11 cellular contexts compared by ENCODE assay signal in the genomic region with DNA sequence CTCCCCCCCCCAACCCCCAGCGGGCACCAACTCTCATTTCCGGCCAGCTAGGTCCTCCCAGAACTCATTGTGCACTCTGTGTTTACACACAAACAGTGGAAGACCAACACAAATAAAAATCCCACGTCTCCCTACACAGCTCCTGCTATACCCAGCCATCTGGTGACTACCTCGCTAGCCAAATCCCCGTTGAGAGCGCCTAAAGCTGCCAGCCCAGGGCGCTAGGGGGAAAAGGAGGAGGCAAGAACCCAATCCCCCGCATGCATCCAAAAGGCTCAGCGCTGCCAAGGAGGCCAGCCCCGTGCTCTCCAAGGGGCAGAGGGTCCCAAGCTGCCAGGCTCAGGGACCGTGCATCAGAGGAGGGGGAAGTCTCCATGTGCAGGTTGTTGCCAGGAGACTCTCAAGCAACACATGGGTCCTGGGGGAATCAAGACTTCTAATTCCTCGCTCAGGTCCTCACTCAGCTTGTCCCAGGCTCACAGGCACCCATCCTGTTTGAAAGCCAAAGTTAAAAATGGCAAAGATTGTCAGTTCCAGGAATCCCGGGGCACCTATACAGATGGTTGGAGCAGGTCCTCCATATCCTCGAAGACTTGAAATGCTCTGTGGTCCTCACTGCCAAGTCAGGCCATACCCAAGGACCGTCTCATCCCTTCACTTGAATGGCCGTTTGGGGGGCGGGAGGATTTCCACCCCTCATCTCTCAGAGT. TPM values are rescaled to one million over a fixed set of nuclear protein-coding genes. Genes with fewer than 3 reads are reported as not detected.
A peak's percentile ranks its signal among the peaks of the same experiment; 100 is the strongest.
DNase-seq lines count a peak whose midpoint lies in the region; ATAC-seq lines count a peak whose summit lies in the region.
"Had no signal": no experiment of that assay in that cellular context is flagged by ENCODE, and none has a peak within 500 bp of the region (broad histone marks: within the 10 kb centered on the region; RNA-seq: fewer than 3 reads in every experiment).

No MANE protein-coding gene starts in this region.

- WGBS in mesodermal cell (ENCODE audit: insufficient coverage in 2 of 2), 2 experiments = 32 to 62% methylated on average over 10 to 12 of the region's 17 CpGs

- CTCF ChIA-PET in CD8-positive, alpha-beta memory T cell (lab: Charles Lee) = no interaction called here
- CTCF ChIA-PET in activated CD4-positive, alpha-beta T cell treated with anti-CD3 and anti-CD28 coated beads for 36 hours (lab: Charles Lee) = interaction anchor here (0.7 kb wide), 1 partner anchor 1616 kb away, joined by 4 read pairs; no protein-coding TSS in a partner anchor

- H3K9me3 Mint-ChIP-seq in CD8-positive, alpha-beta memory T cell = peaks cover 3 to 12% (median 8%) of the 10 kb centered on the region in 5 donors
- no peaks in the 10 kb centered on the region for H3K9me3 Mint-ChIP-seq in activated CD4-positive, alpha-beta T cell treated with anti-CD3 and anti-CD28 coated beads for 36 hours (ENCODE audit: low read depth)

- no peaks in the 10 kb centered on the region for H3K36me3 Mint-ChIP-seq in CD8-positive, alpha-beta memory T cell
- no peaks in the 10 kb centered on the region for H3K36me3 Mint-ChIP-seq in activated CD4-positive, alpha-beta T cell treated with anti-CD3 and anti-CD28 coated beads for 36 hours (ENCODE audit: low read depth)

- DNase-seq in DMS 273 treated with DMSO at 0.1 percent for 48 hours (lab: John Stamatoyannopoulos, UW) = peak; percentile 51
- DNase-seq in NCI-H82 (lab: John Stamatoyannopoulos, UW) = peak; percentile 92
- no peak for DNase-seq in activated T-cell treated with anti-CD3 and anti-CD28 coated beads, Interleukin-2, amount 50 U/mL, for 1 hour
- no peak for DNase-seq in CD8-positive, alpha-beta memory T cell
- no peak for DNase-seq in activated CD4-positive, alpha-beta T cell treated with anti-CD3 and anti-CD28 coated beads for 36 hours
- no peak for DNase-seq in stimulated activated CD4-positive, alpha-beta T cell treated with anti-CD3 and anti-CD28 coated beads, Interleukin-12 subunit alpha, Interleukin-12 subunit beta, amount 100 ng/mL, for 4 hours
- DNase-seq: Right ventricle myocardium superior had no signal

- H3K27ac ChIP-seq in HUES48 (ENCODE audit: low read depth, low read length) = no peak overlapping the region
- no peak overlapping the region for H3K27ac ChIP-seq in mesodermal cell (ENCODE audit: low read depth, low read length, severe bottlenecking)
- no peak overlapping the region for H3K27ac ChIP-seq in CD8-positive, alpha-beta memory T cell (ENCODE audit: low read depth, low read length)
- H3K27ac ChIP-seq: BLaER1, KMS-11 had no signal

- no peak for ATAC-seq in activated CD4-positive, alpha-beta T cell treated with anti-CD3 and anti-CD28 coated beads for 36 hours

- H3K36me3 ChIP-seq in HUES48 (ENCODE audit: control insufficient read depth, insufficient read depth, low read length) (no peaks in the 10 kb centered on the region), mesodermal cell (ENCODE audit: control insufficient read depth, insufficient read depth, low read length) (no peaks in the 10 kb centered on the region)
- no peaks in the 10 kb centered on the region for H3K36me3 ChIP-seq in CD8-positive, alpha-beta memory T cell (ENCODE audit: insufficient read depth, low read length)
- H3K36me3 ChIP-seq: BLaER1 had no signal

- no peak overlapping the region for H3K27ac Mint-ChIP-seq in CD8-positive, alpha-beta memory T cell
- no peak overlapping the region for H3K27ac Mint-ChIP-seq in activated CD4-positive, alpha-beta T cell treated with anti-CD3 and anti-CD28 coated beads for 36 hours

- H3K4me3 ChIP-seq in HUES48 (ENCODE audit: low read depth, low read length) (peak overlapping the region; percentile 61; the same call in 1 of the 2 replicates), mesodermal cell (ENCODE audit: extremely low read depth, insufficient read depth, low read length, poor library complexity, severe bottlenecking) (peak overlapping the region; percentile 51)
- no peak overlapping the region for H3K4me3 ChIP-seq in CD8-positive, alpha-beta memory T cell (ENCODE audit: low read length)

- peaks cover 0 to 2% (median 0%) of the 10 kb centered on the region in 3 donors for H3K4me1 Mint-ChIP-seq in CD8-positive, alpha-beta memory T cell
- no peaks in the 10 kb centered on the region for H3K4me1 Mint-ChIP-seq in activated CD4-positive, alpha-beta T cell treated with anti-CD3 and anti-CD28 coated beads for 36 hours

- peaks cover 19% of the 10 kb centered on the region for H3K4me1 ChIP-seq in HUES48 (ENCODE audit: control insufficient read depth, insufficient read depth, low read length)
- H3K4me1 ChIP-seq in mesodermal cell (ENCODE audit: control insufficient read depth, insufficient read depth, low read length, poor library complexity, severe bottlenecking) = peaks cover 8% of the 10 kb centered on the region
- H3K4me1 ChIP-seq in CD8-positive, alpha-beta memory T cell (ENCODE audit: insufficient read depth, low read length) = no peaks in the 10 kb centered on the region

- H3K27me3 ChIP-seq in HUES48 (ENCODE audit: control insufficient read depth, insufficient read depth, low read length) = peaks cover 47% of the 10 kb centered on the region
- H3K27me3 ChIP-seq in CD8-positive, alpha-beta memory T cell (ENCODE audit: insufficient read depth, low read length, poor library complexity, severe bottlenecking) = peaks cover 9% of the 10 kb centered on the region

- no peaks in the 10 kb centered on the region for H3K9me3 ChIP-seq in HUES48 (ENCODE audit: control insufficient read depth, insufficient read depth, low read length)
- no peaks in the 10 kb centered on the region for H3K9me3 ChIP-seq in mesodermal cell (ENCODE audit: control insufficient read depth, low read length)
- H3K9me3 ChIP-seq in CD8-positive, alpha-beta memory T cell (ENCODE audit: low read length) = no peaks in the 10 kb centered on the region
- H3K9me3 ChIP-seq: BLaER1 had no signal

- H3K9ac ChIP-seq in HUES48 (ENCODE audit: low read depth, low read length) = no peak overlapping the region
- H3K9ac ChIP-seq: BLaER1, KMS-11 had no signal

- peaks cover 22 to 41% of the 10 kb centered on the region in 2 donors for H3K27me3 Mint-ChIP-seq in CD8-positive, alpha-beta memory T cell
- H3K27me3 Mint-ChIP-seq in activated CD4-positive, alpha-beta T cell treated with anti-CD3 and anti-CD28 coated beads for 36 hours = peaks cover 24% of the 10 kb centered on the region

- H3K4me3 Mint-ChIP-seq in CD8-positive, alpha-beta memory T cell = no peak overlapping the region
- no peak overlapping the region for H3K4me3 Mint-ChIP-seq in activated CD4-positive, alpha-beta T cell treated with anti-CD3 and anti-CD28 coated beads for 36 hours

- POLR2A ChIA-PET in CD8-positive, alpha-beta memory T cell (lab: Charles Lee) = no interaction called here
- POLR2A ChIA-PET in activated CD4-positive, alpha-beta T cell treated with anti-CD3 and anti-CD28 coated beads for 36 hours (lab: Charles Lee) = no interaction called here

- intact Hi-C loops in activated CD4-positive, alpha-beta T cell treated with anti-CD3 and anti-CD28 coated beads for 36 hours (cut with DNase I, micrococcal nuclease) = no loop called here

RNA-seq across cellular contexts. Expression of gene ASTN2, which starts 2.7 kb away (rescaled TPM):
- polyA plus RNA-seq in mesodermal cell (2013, experiment 1 of 2) = 19.8 TPM
- 15.5 TPM for polyA plus RNA-seq in mesodermal cell (2013, experiment 2 of 2)
- total RNA-seq in CD8-positive, alpha-beta memory T cell = 1 to 10 TPM; 4.1 to 4.8 TPM
- polyA plus RNA-seq in CD8-positive, alpha-beta memory T cell = 4.2 TPM
- total RNA-seq in activated CD4-positive, alpha-beta T cell treated with anti-CD3 and anti-CD28 coated beads for 36 hours = 1 to 10 TPM; 3.0 to 4.2 TPM

Comparison
In these comparisons a context has a peak if more than half of its experiments do, and no peak if none do; other contexts are left out.
1. DNase-seq: peak in DMS 273 treated with DMSO at 0.1 percent for 48 hours (single experiment) and NCI-H82 (single experiment); none in activated T-cell treated with anti-CD3 and anti-CD28 coated beads, Interleukin-2, amount 50 U/mL, for 1 hour (single experiment), CD8-positive, alpha-beta memory T cell (0 of 5), activated CD4-positive, alpha-beta T cell treated with anti-CD3 and anti-CD28 coated beads for 36 hours (single experiment) and stimulated activated CD4-positive, alpha-beta T cell treated with anti-CD3 and anti-CD28 coated beads, Interleukin-12 subunit alpha, Interleukin-12 subunit beta, amount 100 ng/mL, for 4 hours (single experiment).